23 cellular contexts compared by ENCODE assay signal in genomic region chr3:160185711-160186110, GRCh38. TPM values are rescaled to one million over a fixed set of nuclear protein-coding genes. Genes with fewer than 3 reads are reported as not detected.
DNase-seq lines count a peak whose midpoint lies in the region; ATAC-seq and TF ChIP-seq lines count a peak whose summit lies in the region.
"Had no signal": no experiment of that assay in that cellular context is flagged by ENCODE, and none has a peak within 500 bp of the region (broad histone marks: within the 10 kb centered on the region; RNA-seq: fewer than 3 reads in every experiment).

No MANE protein-coding gene starts in this region.

- H3K4me1 Mint-ChIP-seq in HFFc6 (ENCODE audit: low read depth) (peaks cover 45% of the 10 kb centered on the region), endodermal cell (peaks cover 19% of the 10 kb centered on the region)

- no peaks in the 10 kb centered on the region for H3K9me3 ChIP-seq in endodermal cell (ENCODE audit: control insufficient read depth, low read length)
- H3K9me3 ChIP-seq: Peyer's patch, SJSA1 had no signal

- H3K27me3 Mint-ChIP-seq in HFFc6 (ENCODE audit: insufficient read depth) (no peaks in the 10 kb centered on the region; the same call in 1 of the 2 replicates), endodermal cell (ENCODE audit: insufficient read depth) (no peaks in the 10 kb centered on the region)

- H3K4me3 Mint-ChIP-seq in HFFc6 (no peak overlapping the region), endodermal cell (no peak overlapping the region)
- H3K4me3 Mint-ChIP-seq: CD14-positive monocyte had no signal

- DNase-seq in HFFc6 (no peak), endodermal cell (no peak), mucosa of gallbladder (ENCODE audit: low spot score) (peak; percentile 57), HuH-7.5 (ENCODE audit: low spot score) (no peak), HCEC 1CT (no peak), H4 (ENCODE audit: low spot score) (no peak)
- DNase-seq: 8988T; DMS 273 treated with DMSO at 0.1 percent for 48 hours; DND-41; KBM-7; MV-4-11; NCI-H187 treated with DMSO at 0.1 percent for 48 hours; NCI-H345; NCI-H69; NK-92 treated with Interleukin-12 subunit alpha and Interleukin-12 subunit beta, amount 100 ng/mL, for 24 hours had no signal

- H3K4me3 ChIP-seq in endodermal cell (ENCODE audit: low read length): peak overlapping the region; percentile 45
- H3K4me3 ChIP-seq in rectal smooth muscle tissue (ENCODE audit: low read length): no peak overlapping the region
- H3K4me3 ChIP-seq: Peyer's patch, SJSA1 had no signal

- H3K4me1 ChIP-seq in endodermal cell (ENCODE audit: control insufficient read depth, insufficient read depth, low read length): peaks cover 11% of the 10 kb centered on the region
- peaks cover 32% of the 10 kb centered on the region for H3K4me1 ChIP-seq in rectal smooth muscle tissue (ENCODE audit: control insufficient read depth, insufficient read depth, low read length)
- H3K4me1 ChIP-seq: SJSA1 had no signal

- no peak overlapping the region for H3K9ac ChIP-seq in endodermal cell (ENCODE audit: extremely low read depth, low read length, poor library complexity, severe bottlenecking)
- no peak overlapping the region for H3K9ac ChIP-seq in rectal smooth muscle tissue (ENCODE audit: low read length)

- H3K27me3 ChIP-seq in endodermal cell (ENCODE audit: control insufficient read depth, insufficient read depth, low read length, poor library complexity, severe bottlenecking) (no peaks in the 10 kb centered on the region), rectal smooth muscle tissue (ENCODE audit: control insufficient read depth, insufficient read depth, low read length) (no peaks in the 10 kb centered on the region)
- H3K27me3 ChIP-seq: Peyer's patch, SJSA1 had no signal

- H3K36me3 ChIP-seq in endodermal cell (ENCODE audit: control insufficient read depth, insufficient read depth, low read length) (no peaks in the 10 kb centered on the region), rectal smooth muscle tissue (ENCODE audit: control insufficient read depth, insufficient read depth, low read length) (no peaks in the 10 kb centered on the region)
- H3K36me3 ChIP-seq: Peyer's patch, SJSA1 had no signal

- no peak overlapping the region for H3K27ac ChIP-seq in endodermal cell (ENCODE audit: low read depth, low read length)
- peak overlapping the region; percentile 12 for H3K27ac ChIP-seq in rectal smooth muscle tissue (ENCODE audit: low read depth, low read length)
- H3K27ac ChIP-seq: Peyer's patch, SJSA1 had no signal

- H3K9me3 Mint-ChIP-seq in HFFc6: no peaks in the 10 kb centered on the region
- no peaks in the 10 kb centered on the region for H3K9me3 Mint-ChIP-seq in endodermal cell

- ATAC-seq in HG02870 (IDR thresholded peaks at IDR 0.05; ENCODE audit: unreplicated experiment): no peak
- ATAC-seq: HCT116 had no signal

- H3K36me3 Mint-ChIP-seq in HFFc6 (ENCODE audit: low read depth) (no peaks in the 10 kb centered on the region), endodermal cell (ENCODE audit: low read depth) (no peaks in the 10 kb centered on the region)
- H3K36me3 Mint-ChIP-seq: CD14-positive monocyte had no signal

- TF ChIP-seq CTCF in HFFc6 (IDR thresholded peaks at IDR 0.05): no peak
- no peak for TF ChIP-seq CTCF in endodermal cell (conservative IDR thresholded peaks at IDR 0.05)

- H3K27ac Mint-ChIP-seq in HFFc6 (0 out of 2 replicates have a peak overlapping the region, but pooled peaks have one; percentile 12), endodermal cell (peak overlapping the region; percentile 9)
- H3K27ac Mint-ChIP-seq: CD14-positive monocyte had no signal

RNA-seq across cellular contexts. Expression of gene C3orf80, which starts 39.5 kb away (rescaled TPM):
- under 1 TPM; 0.26 to 0.95 (median 0.47) TPM for total RNA-seq in HFFc6 (2021; fragmentation: NEBNext Ultra II Directional; extraction: Animal tissue kit (Norgen Biotek cat#: 25700))
- total RNA-seq in endodermal cell: under 1 TPM in 1 of 2 donors, not detected in 1; 0.24 TPM
- polyA plus RNA-seq in endodermal cell (2013, experiment 1 of 2): 0.43 TPM
- 0.46 TPM for polyA plus RNA-seq in endodermal cell (2013, experiment 2 of 2)
- total RNA-seq in mucosa of gallbladder: 0.55 TPM
- 0.15 TPM in 1 of 2 replicates, not detected in the other for total RNA-seq in H4 (2014; rRNA removed; shearing (Covaris generic))
- total RNA-seq: G401, SJSA1 had no signal
- polyA plus RNA-seq: AG04450, CD14-positive monocyte had no signal
